8 cellular contexts compared by ENCODE assay signal in the genomic region with DNA sequence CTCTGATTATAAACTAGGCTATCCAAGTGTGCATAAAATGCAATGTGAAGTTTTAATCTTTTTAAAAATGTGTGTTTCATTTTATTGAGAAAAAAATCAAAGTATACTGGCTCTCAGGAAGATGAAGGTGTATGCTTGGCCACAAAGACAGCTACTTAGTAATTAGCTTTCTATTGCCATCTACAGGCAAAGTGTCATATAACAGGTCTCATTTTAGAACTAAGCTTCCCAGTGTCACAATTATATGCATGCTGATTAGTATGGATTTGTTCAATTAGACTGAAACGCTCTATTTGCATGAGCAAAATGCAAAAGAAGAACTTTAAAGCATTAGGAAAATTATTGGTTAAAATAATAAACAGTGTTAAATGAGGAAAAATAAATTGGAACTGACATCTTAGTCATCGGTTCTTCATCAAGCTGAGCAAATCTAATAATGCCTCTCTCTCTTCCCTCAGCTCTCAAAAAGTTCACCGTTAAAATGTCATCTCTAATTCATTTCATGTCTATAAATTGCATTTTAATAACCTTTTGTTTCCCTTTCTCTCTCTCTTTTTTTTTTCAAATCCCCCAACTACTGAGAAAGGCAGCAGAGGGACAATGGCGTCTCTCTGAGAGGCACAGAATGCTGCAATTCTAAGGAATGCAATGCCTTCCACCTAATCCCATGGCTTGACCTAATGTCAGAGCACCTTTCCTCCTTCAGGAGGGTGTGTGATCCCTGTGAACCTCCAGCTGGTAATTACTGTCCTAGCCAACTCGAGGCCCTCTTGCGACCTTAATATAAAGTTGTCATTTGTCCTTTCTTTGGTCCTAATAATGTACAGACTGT.
DNase-seq lines count a peak whose midpoint lies in the region; ATAC-seq and TF ChIP-seq lines count a peak whose summit lies in the region.

No MANE protein-coding gene starts in this region.

- H3K27me3 Mint-ChIP-seq in CD14-positive monocyte (ENCODE audit: low read depth in 3 of 3): peaks cover 0 to 3% (median 2%) of the 10 kb centered on the region in 3 donors
- H3K27me3 Mint-ChIP-seq in activated naive CD4-positive, alpha-beta T cell treated with anti-CD3 and anti-CD28 coated beads for 36 hours (ENCODE audit: low read depth): no peaks in the 10 kb centered on the region

- H3K36me3 ChIP-seq in SK-N-MC (ENCODE audit: insufficient read depth, low read length): no peaks in the 10 kb centered on the region
- H3K36me3 ChIP-seq in thyroid gland: no peaks in the 10 kb centered on the region

- CTCF ChIA-PET in activated naive CD4-positive, alpha-beta T cell treated with anti-CD3 and anti-CD28 coated beads for 36 hours (lab: Charles Lee): interaction anchor here (0.8 to 1.4 kb wide), 3 partner anchors 9 to 21 kb away, joined by 3 to 4 read pairs (median 3); no protein-coding TSS in a partner anchor

- no peak for TF ChIP-seq POLR2A in thyroid gland (IDR thresholded peaks at IDR 0.05)

- H3K4me3 ChIP-seq in SK-N-MC: no peak overlapping the region
- no peak overlapping the region for H3K4me3 ChIP-seq in thyroid gland (replicated peaks in 1 of 3)

- H3K9me3 ChIP-seq in SK-N-MC (ENCODE audit: low read depth, low read length) (no peaks in the 10 kb centered on the region), thyroid gland (no peaks in the 10 kb centered on the region)

- H3K27me3 ChIP-seq in thyroid gland: no peaks in the 10 kb centered on the region

- H3K4me1 ChIP-seq in thyroid gland: no peaks in the 10 kb centered on the region

- ATAC-seq in GM19025 (IDR thresholded peaks at IDR 0.05; ENCODE audit: low read depth, unreplicated experiment) (peak; percentile 80), HG03565 (IDR thresholded peaks at IDR 0.05; ENCODE audit: unreplicated experiment) (peak; percentile 87)

- no peaks in the 10 kb centered on the region for H3K36me3 Mint-ChIP-seq in CD14-positive monocyte
- H3K36me3 Mint-ChIP-seq in activated naive CD4-positive, alpha-beta T cell treated with anti-CD3 and anti-CD28 coated beads for 36 hours (ENCODE audit: low read depth): no peaks in the 10 kb centered on the region

- TF ChIP-seq CTCF in CD14-positive monocyte (IDR thresholded peaks at IDR 0.05): peak; percentile 28
- TF ChIP-seq CTCF in thyroid gland (IDR thresholded peaks at IDR 0.05): peak in 5 of 6 experiments; percentile 24 to 64 (median 54)

- no peak overlapping the region for H3K4me3 Mint-ChIP-seq in CD14-positive monocyte
- no peak overlapping the region for H3K4me3 Mint-ChIP-seq in activated naive CD4-positive, alpha-beta T cell treated with anti-CD3 and anti-CD28 coated beads for 36 hours

- DNase-seq in CD14-positive monocyte (ENCODE audit: low spot score) (no peak), SK-N-MC (ENCODE audit: low read depth, low spot score) (peak; percentile 16), germinal center (ENCODE audit: low spot score) (peak; percentile 6), thyroid gland (no peak), RPMI8226 (no peak)
- no peak for DNase-seq in activated naive CD4-positive, alpha-beta T cell treated with anti-CD3 and anti-CD28 coated beads for 36 hours

- H3K9me3 Mint-ChIP-seq in CD14-positive monocyte: no peaks in the 10 kb centered on the region
- H3K9me3 Mint-ChIP-seq in activated naive CD4-positive, alpha-beta T cell treated with anti-CD3 and anti-CD28 coated beads for 36 hours: no peaks in the 10 kb centered on the region

- H3K4me1 Mint-ChIP-seq in CD14-positive monocyte: no peaks in the 10 kb centered on the region
- H3K4me1 Mint-ChIP-seq in activated naive CD4-positive, alpha-beta T cell treated with anti-CD3 and anti-CD28 coated beads for 36 hours (ENCODE audit: low read depth): no peaks in the 10 kb centered on the region

- H3K27ac ChIP-seq in SK-N-MC (no peak overlapping the region), thyroid gland (no peak overlapping the region)

- no peak overlapping the region for H3K9ac ChIP-seq in SK-N-MC (ENCODE audit: insufficient read length)

- 70 to 74% methylated on average over 6 of the region's 6 CpGs for WGBS in thyroid gland, 2 donors

- H3K27ac Mint-ChIP-seq in CD14-positive monocyte: no peak overlapping the region
- no peak overlapping the region for H3K27ac Mint-ChIP-seq in activated naive CD4-positive, alpha-beta T cell treated with anti-CD3 and anti-CD28 coated beads for 36 hours

- intact Hi-C loops in CD14-positive monocyte (cut with micrococcal nuclease): no loop called here
- intact Hi-C loops in thyroid gland (cut with DNase I): no loop called here
- intact Hi-C loops in activated naive CD4-positive, alpha-beta T cell treated with anti-CD3 and anti-CD28 coated beads for 36 hours (cut with micrococcal nuclease): no loop called here

Comparison
In these comparisons a context has a peak if more than half of its experiments do, and no peak if none do; other contexts are left out.
1. DNase-seq: peak in SK-N-MC (single experiment) and germinal center (single experiment); none in CD14-positive monocyte (single experiment), thyroid gland (0 of 2), RPMI8226 (single experiment) and activated naive CD4-positive, alpha-beta T cell treated with anti-CD3 and anti-CD28 coated beads for 36 hours (single experiment).